ENCODE assay signal across 1 cellular context in genomic region chr1:117113199-117113598, GRCh38.
TF ChIP-seq lines count a peak whose summit lies in the region.

No MANE protein-coding gene starts in this region.

TF ChIP-seq in HepG2, 621 proteins besides CTCF, POLR2A, EP300 and RAD21:
- no peak for TF ChIP-seq RBM39 (IDR thresholded peaks at IDR 0.05; ENCODE audit: low read depth, low read length, poor library complexity, severe bottlenecking)
- TF ChIP-seq MATR3 (CRISPR knock-in tag; IDR thresholded peaks at IDR 0.05) = no peak
- no peak for TF ChIP-seq BHLHE40 (IDR thresholded peaks at IDR 0.05; ENCODE audit: low read length)
- no peak for TF ChIP-seq ZNF552 (CRISPR knock-in tag; IDR thresholded peaks at IDR 0.05; ENCODE audit: borderline replicate concordance)
- TF ChIP-seq PRPF4 (IDR thresholded peaks at IDR 0.05; ENCODE audit: low read depth, low read length, poor library complexity, severe bottlenecking) = no peak
- no peak for TF ChIP-seq HBP1 (CRISPR knock-in tag; IDR thresholded peaks at IDR 0.05; ENCODE audit: low read depth)
- no peak for TF ChIP-seq ATRX (CRISPR knock-in tag; IDR thresholded peaks at IDR 0.05; ENCODE audit: borderline replicate concordance)
